In the genomic region with DNA sequence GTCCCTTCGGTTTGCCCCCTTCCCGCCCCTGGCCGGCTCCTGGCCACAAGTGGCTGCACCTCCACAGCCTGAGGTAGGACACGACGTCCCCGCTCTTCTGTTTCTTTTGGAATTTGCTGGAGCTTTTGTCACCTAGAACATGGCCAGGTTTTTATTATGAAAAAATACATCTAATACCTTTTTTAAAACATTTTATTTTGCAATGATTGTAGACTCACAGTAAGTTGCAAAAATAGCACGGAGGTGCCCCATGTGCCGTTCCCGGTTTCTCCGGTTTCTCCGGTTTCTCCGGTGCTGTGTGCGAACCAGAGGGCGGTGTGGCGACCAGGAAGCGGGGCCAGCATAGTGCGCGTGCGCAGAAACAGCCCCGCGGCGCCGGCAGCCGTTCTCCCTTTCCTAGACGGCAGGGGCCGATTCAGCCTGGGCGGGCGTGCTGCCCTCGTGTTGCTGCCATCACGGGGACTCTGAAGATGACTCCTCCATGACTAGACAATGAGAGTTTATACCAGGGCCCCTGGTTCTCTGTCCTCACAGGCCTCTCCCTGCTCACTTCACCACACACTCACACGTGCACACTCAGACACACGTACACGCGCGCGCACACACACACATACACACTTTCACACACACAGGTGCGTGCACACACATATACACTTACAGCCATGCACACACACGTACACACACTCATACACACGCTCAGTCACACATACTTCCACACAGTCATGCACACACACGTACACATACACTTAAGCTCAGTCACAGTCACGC, we compare ENCODE assay signal across 1 cellular context.
TF ChIP-seq lines count a peak whose summit lies in the region.

No MANE protein-coding gene starts in this region.

TF ChIP-seq in GM12878, 131 proteins besides CTCF, POLR2A, EP300 and RAD21 (continued from another document):
- TF ChIP-seq, protein P1, sequence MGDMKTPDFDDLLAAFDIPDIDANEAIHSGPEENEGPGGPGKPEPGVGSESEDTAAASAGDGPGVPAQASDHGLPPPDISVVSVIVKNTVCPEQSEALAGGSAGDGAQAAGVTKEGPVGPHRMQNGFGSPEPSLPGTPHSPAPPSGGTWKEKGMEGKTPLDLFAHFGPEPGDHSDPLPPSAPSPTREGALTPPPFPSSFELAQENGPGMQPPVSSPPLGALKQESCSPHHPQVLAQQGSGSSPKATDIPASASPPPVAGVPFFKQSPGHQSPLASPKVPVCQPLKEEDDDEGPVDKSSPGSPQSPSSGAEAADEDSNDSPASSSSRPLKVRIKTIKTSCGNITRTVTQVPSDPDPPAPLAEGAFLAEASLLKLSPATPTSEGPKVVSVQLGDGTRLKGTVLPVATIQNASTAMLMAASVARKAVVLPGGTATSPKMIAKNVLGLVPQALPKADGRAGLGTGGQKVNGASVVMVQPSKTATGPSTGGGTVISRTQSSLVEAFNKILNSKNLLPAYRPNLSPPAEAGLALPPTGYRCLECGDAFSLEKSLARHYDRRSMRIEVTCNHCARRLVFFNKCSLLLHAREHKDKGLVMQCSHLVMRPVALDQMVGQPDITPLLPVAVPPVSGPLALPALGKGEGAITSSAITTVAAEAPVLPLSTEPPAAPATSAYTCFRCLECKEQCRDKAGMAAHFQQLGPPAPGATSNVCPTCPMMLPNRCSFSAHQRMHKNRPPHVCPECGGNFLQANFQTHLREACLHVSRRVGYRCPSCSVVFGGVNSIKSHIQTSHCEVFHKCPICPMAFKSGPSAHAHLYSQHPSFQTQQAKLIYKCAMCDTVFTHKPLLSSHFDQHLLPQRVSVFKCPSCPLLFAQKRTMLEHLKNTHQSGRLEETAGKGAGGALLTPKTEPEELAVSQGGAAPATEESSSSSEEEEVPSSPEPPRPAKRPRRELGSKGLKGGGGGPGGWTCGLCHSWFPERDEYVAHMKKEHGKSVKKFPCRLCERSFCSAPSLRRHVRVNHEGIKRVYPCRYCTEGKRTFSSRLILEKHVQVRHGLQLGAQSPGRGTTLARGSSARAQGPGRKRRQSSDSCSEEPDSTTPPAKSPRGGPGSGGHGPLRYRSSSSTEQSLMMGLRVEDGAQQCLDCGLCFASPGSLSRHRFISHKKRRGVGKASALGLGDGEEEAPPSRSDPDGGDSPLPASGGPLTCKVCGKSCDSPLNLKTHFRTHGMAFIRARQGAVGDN (IDR thresholded peaks at IDR 0.05), result 0 out of 2 replicates have a peak, but pooled peaks have one; percentile 16
- TF ChIP-seq, protein P2, sequence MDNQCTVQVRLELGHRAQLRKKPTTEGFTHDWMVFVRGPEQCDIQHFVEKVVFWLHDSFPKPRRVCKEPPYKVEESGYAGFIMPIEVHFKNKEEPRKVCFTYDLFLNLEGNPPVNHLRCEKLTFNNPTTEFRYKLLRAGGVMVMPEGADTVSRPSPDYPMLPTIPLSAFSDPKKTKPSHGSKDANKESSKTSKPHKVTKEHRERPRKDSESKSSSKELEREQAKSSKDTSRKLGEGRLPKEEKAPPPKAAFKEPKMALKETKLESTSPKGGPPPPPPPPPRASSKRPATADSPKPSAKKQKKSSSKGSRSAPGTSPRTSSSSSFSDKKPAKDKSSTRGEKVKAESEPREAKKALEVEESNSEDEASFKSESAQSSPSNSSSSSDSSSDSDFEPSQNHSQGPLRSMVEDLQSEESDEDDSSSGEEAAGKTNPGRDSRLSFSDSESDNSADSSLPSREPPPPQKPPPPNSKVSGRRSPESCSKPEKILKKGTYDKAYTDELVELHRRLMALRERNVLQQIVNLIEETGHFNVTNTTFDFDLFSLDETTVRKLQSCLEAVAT (IDR thresholded peaks at IDR 0.05), result peak; percentile 65; the same call in 1 of the 2 replicates
- TF ChIP-seq, protein P3, sequence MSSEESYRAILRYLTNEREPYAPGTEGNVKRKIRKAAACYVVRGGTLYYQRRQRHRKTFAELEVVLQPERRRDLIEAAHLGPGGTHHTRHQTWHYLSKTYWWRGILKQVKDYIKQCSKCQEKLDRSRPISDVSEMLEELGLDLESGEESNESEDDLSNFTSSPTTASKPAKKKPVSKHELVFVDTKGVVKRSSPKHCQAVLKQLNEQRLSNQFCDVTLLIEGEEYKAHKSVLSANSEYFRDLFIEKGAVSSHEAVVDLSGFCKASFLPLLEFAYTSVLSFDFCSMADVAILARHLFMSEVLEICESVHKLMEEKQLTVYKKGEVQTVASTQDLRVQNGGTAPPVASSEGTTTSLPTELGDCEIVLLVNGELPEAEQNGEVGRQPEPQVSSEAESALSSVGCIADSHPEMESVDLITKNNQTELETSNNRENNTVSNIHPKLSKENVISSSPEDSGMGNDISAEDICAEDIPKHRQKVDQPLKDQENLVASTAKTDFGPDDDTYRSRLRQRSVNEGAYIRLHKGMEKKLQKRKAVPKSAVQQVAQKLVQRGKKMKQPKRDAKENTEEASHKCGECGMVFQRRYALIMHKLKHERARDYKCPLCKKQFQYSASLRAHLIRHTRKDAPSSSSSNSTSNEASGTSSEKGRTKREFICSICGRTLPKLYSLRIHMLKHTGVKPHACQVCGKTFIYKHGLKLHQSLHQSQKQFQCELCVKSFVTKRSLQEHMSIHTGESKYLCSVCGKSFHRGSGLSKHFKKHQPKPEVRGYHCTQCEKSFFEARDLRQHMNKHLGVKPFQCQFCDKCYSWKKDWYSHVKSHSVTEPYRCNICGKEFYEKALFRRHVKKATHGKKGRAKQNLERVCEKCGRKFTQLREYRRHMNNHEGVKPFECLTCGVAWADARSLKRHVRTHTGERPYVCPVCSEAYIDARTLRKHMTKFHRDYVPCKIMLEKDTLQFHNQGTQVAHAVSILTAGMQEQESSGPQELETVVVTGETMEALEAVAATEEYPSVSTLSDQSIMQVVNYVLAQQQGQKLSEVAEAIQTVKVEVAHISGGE (CRISPR knock-in tag; IDR thresholded peaks at IDR 0.05), result no peak
- TF ChIP-seq TCF12 (IDR thresholded peaks at IDR 0.05; ENCODE audit: low read depth, low read length), result no peak
- TF ChIP-seq, protein P4, sequence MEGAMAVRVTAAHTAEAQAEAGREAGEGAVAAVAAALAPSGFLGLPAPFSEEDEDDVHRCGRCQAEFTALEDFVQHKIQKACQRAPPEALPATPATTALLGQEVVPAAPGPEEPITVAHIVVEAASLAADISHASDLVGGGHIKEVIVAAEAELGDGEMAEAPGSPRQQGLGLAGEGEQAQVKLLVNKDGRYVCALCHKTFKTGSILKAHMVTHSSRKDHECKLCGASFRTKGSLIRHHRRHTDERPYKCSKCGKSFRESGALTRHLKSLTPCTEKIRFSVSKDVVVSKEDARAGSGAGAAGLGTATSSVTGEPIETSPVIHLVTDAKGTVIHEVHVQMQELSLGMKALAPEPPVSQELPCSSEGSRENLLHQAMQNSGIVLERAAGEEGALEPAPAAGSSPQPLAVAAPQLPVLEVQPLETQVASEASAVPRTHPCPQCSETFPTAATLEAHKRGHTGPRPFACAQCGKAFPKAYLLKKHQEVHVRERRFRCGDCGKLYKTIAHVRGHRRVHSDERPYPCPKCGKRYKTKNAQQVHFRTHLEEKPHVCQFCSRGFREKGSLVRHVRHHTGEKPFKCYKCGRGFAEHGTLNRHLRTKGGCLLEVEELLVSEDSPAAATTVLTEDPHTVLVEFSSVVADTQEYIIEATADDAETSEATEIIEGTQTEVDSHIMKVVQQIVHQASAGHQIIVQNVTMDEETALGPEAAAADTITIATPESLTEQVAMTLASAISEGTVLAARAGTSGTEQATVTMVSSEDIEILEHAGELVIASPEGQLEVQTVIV (IDR thresholded peaks at IDR 0.05; ENCODE audit: borderline replicate concordance, partially characterized antibody), result peak; percentile 17
- TF ChIP-seq, protein P5, sequence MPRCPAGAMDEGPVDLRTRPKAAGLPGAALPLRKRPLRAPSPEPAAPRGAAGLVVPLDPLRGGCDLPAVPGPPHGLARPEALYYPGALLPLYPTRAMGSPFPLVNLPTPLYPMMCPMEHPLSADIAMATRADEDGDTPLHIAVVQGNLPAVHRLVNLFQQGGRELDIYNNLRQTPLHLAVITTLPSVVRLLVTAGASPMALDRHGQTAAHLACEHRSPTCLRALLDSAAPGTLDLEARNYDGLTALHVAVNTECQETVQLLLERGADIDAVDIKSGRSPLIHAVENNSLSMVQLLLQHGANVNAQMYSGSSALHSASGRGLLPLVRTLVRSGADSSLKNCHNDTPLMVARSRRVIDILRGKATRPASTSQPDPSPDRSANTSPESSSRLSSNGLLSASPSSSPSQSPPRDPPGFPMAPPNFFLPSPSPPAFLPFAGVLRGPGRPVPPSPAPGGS (IDR thresholded peaks at IDR 0.05; ENCODE audit: borderline replicate concordance, insufficient read depth, low read depth, low read length, poor library complexity, severe bottlenecking), result peak; percentile 97
TF ChIP-seq in GM12878: peak in this region for 8.
